In the genomic region with DNA sequence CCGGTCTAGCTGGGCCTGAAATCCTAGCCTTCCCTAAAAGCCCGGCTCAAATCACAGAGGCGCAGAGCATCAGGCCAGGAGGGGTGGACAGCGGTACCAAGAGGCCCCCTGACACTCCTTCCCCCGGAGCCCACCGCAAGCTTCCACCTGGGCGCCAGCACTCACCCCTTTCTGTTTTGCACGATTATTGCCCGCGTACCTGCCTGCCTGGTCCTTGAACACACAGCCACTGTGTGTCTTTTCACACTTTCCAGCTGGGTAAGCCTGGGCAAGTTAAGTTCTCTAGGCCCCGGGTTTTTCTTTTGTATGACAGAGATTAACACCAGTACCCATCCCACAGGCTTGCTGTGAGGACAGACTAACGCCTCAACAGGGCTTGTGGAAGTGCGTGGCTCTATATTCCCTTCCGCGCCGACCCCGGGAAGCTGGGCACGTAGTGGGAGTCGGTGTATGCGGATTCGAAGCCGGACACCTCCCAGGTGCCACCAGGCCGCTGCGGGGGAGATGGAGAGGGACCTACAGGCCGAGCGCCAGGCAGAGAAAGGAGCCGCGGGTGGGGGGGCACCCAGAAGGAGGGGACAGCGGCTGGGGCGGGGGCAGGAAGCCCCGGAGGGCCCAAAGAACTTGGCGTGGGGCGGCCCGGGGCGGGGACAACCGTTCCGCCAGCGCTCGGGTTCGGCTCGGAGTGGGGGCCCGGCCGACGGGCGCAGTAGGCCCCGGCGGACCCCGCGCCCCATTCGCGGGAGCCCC, we compare ENCODE assay signal across 8 cellular contexts. TPM values are rescaled to one million over a fixed set of nuclear protein-coding genes. Genes with fewer than 3 reads are reported as not detected.
DNase-seq lines count a peak whose midpoint lies in the region; ATAC-seq and TF ChIP-seq lines count a peak whose summit lies in the region.

No MANE protein-coding gene starts in this region.

- DNase-seq in A673 (ENCODE audit: low spot score) (peak; percentile 40), SK-N-SH (peak; percentile 79), adipocyte (ENCODE audit: low read depth) (peak; percentile 73), right cardiac atrium (peak; percentile 74 to 88 (median 84)), sciatic nerve (ENCODE audit: low spot score) (peak; percentile 74)

- WGBS in SK-N-SH (ENCODE audit: low lambda C conversion rate): 3% methylated on average over 29 of the region's 51 CpGs
- 3% methylated on average over 51 of the region's 51 CpGs for WGBS in right cardiac atrium

- H3K9me3 ChIP-seq in A673 (ENCODE audit: low read depth, low read length, poor library complexity, severe bottlenecking) (no peaks in the 10 kb centered on the region), SK-N-SH (no peaks in the 10 kb centered on the region), adipocyte (ENCODE audit: control insufficient read depth, low read length) (no peaks in the 10 kb centered on the region), right cardiac atrium (ENCODE audit: control insufficient read depth, low read length) (no peaks in the 10 kb centered on the region)

- CTCF ChIA-PET in A673 (lab: Charles Lee) (no interaction called here), SK-N-SH (lab: Yijun Ruan, JAX) (interaction anchor here (0.6 to 2.7 kb wide), 7 partner anchors 10 to 235 kb away, joined by 3 to 16 read pairs (median 3); a partner anchor contains a TSS)

- peaks cover 12% of the 10 kb centered on the region for H3K4me1 ChIP-seq in A673 (ENCODE audit: insufficient read depth, low read length, poor library complexity, severe bottlenecking)
- H3K4me1 ChIP-seq in SK-N-SH (ENCODE audit: control insufficient read depth in 1 of 2, insufficient read depth in 2 of 2, low read depth in 1 of 2, low read length in 1 of 2): peaks cover 10 to 12% of the 10 kb centered on the region in 2 experiments
- H3K4me1 ChIP-seq in adipocyte (ENCODE audit: control insufficient read depth, insufficient read depth, low read length): peaks cover 21% of the 10 kb centered on the region
- H3K4me1 ChIP-seq in right cardiac atrium (ENCODE audit: control insufficient read depth, insufficient read depth, low read length): no peaks in the 10 kb centered on the region

- peaks cover 27% of the 10 kb centered on the region for H3K79me2 ChIP-seq in SK-N-SH (ENCODE audit: insufficient read depth)

- H3K9ac ChIP-seq in SK-N-SH (peak overlapping the region; percentile 80), adipocyte (ENCODE audit: low read length) (peak overlapping the region; percentile 95)

- H3K27ac ChIP-seq in A673 (ENCODE audit: low read depth, low read length, poor library complexity, severe bottlenecking) (peak overlapping the region; percentile 76), SK-N-SH (ENCODE audit: low read depth in 2 of 2, low read length in 1 of 2) (peak overlapping the region; percentile 56 to 71), right cardiac atrium (ENCODE audit: low read length) (peak overlapping the region; percentile 91)

- intact Hi-C loops in A673 (cut with micrococcal nuclease; ENCODE audit: unreplicated experiment): loop anchor here (5.0 kb wide), 1 partner anchor 75 kb away; no protein-coding TSS in a partner anchor
- intact Hi-C loops in right cardiac atrium (cut with DNase I): no loop called here
- intact Hi-C loops in sciatic nerve (cut with DNase I): no loop called here

- peaks cover 5% of the 10 kb centered on the region for H3F3A ChIP-seq in SK-N-SH (replicated peaks; ENCODE audit: insufficient read depth)

- no peak for TF ChIP-seq RAD21 in SK-N-SH (IDR thresholded peaks at IDR 0.05; ENCODE audit: low read length)

- H3K4me2 ChIP-seq in SK-N-SH: peak overlapping the region; percentile 91

- TF ChIP-seq EP300 in SK-N-SH (IDR thresholded peaks at IDR 0.05; ENCODE audit: borderline replicate concordance in 1 of 2, low read depth in 1 of 2, low read length in 1 of 2): no peak

- BruUV-seq in A673 (replicated peaks; lab: Mats Ljungman, UMichigan): no TSS peak

- H3K27me3 ChIP-seq in A673 (replicated peaks; ENCODE audit: insufficient read depth, low read depth, low read length, poor library complexity): peaks cover 24% of the 10 kb centered on the region
- no peaks in the 10 kb centered on the region for H3K27me3 ChIP-seq in SK-N-SH (ENCODE audit: insufficient read depth)
- no peaks in the 10 kb centered on the region for H3K27me3 ChIP-seq in adipocyte (replicated peaks; ENCODE audit: control insufficient read depth, insufficient read depth, low read length)
- no peaks in the 10 kb centered on the region for H3K27me3 ChIP-seq in right cardiac atrium (ENCODE audit: control insufficient read depth, insufficient read depth)

- no peaks in the 10 kb centered on the region for H3K9me2 ChIP-seq in SK-N-SH

- H3K4me3 ChIP-seq in A673 (ENCODE audit: low read depth, low read length, poor library complexity, severe bottlenecking): peak overlapping the region; percentile 90
- peak overlapping the region; percentile 93 to 97 for H3K4me3 ChIP-seq in SK-N-SH (ENCODE audit: low read depth in 2 of 2, low read length in 1 of 2)
- peak overlapping the region; percentile 95 for H3K4me3 ChIP-seq in adipocyte (ENCODE audit: low read length)
- peak overlapping the region; percentile 98 for H3K4me3 ChIP-seq in right cardiac atrium (ENCODE audit: low read length)

- POLR2A ChIA-PET in A673 (lab: Charles Lee; ENCODE audit: low non-redundant PET): interaction anchor here (0.5 kb wide), 1 partner anchor 428 kb away, joined by 3 read pairs; no protein-coding TSS in a partner anchor
- POLR2A ChIA-PET in SK-N-SH (lab: Yijun Ruan, JAX): interaction anchor here (0.6 to 1.3 kb wide), 4 partner anchors 17 to 211 kb away, joined by 3 to 4 read pairs (median 3); no protein-coding TSS in a partner anchor

- H3K36me3 ChIP-seq in A673 (ENCODE audit: insufficient read depth, low read length, poor library complexity, severe bottlenecking) (peaks cover 19% of the 10 kb centered on the region), SK-N-SH (replicated peaks in 1 of 2; ENCODE audit: control insufficient read depth in 1 of 2, insufficient read depth in 2 of 2, low read length in 1 of 2) (peaks cover 23 to 26% of the 10 kb centered on the region in 2 experiments), adipocyte (ENCODE audit: control insufficient read depth, insufficient read depth, low read length, severe bottlenecking) (peaks cover 23% of the 10 kb centered on the region)

- H2AFZ ChIP-seq in SK-N-SH (ENCODE audit: low read depth): peak overlapping the region; percentile 44; the same call in 1 of the 2 replicates

- H4K20me1 ChIP-seq in SK-N-SH (ENCODE audit: insufficient read depth): peaks cover 18% of the 10 kb centered on the region

- ATAC-seq in GM18858 (IDR thresholded peaks at IDR 0.05; ENCODE audit: unreplicated experiment) (peak; percentile 2), HG03108 (IDR thresholded peaks at IDR 0.05; ENCODE audit: unreplicated experiment) (peak; percentile 18), right cardiac atrium (peak; percentile 52 to 65), sciatic nerve (peak; percentile 73), GM18873 (IDR thresholded peaks at IDR 0.05; ENCODE audit: low FRiP score, unreplicated experiment) (no peak)

- no peak for TF ChIP-seq CTCF in A673 (conservative IDR thresholded peaks at IDR 0.05; ENCODE audit: low read depth, low read length)
- TF ChIP-seq CTCF in SK-N-SH (IDR thresholded peaks at IDR 0.05): no peak

TF ChIP-seq in SK-N-SH, 30 proteins besides CTCF, POLR2A, EP300 and RAD21:
- TF ChIP-seq, protein P1, sequence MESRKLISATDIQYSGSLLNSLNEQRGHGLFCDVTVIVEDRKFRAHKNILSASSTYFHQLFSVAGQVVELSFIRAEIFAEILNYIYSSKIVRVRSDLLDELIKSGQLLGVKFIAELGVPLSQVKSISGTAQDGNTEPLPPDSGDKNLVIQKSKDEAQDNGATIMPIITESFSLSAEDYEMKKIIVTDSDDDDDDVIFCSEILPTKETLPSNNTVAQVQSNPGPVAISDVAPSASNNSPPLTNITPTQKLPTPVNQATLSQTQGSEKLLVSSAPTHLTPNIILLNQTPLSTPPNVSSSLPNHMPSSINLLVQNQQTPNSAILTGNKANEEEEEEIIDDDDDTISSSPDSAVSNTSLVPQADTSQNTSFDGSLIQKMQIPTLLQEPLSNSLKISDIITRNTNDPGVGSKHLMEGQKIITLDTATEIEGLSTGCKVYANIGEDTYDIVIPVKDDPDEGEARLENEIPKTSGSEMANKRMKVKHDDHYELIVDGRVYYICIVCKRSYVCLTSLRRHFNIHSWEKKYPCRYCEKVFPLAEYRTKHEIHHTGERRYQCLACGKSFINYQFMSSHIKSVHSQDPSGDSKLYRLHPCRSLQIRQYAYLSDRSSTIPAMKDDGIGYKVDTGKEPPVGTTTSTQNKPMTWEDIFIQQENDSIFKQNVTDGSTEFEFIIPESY (IDR thresholded peaks at IDR 0.05; ENCODE audit: borderline replicate concordance, low read depth): no peak
- peak; percentile 25; the same call in 1 of the 2 replicates for TF ChIP-seq MXI1 (IDR thresholded peaks at IDR 0.05; ENCODE audit: low read depth, low read length)
- TF ChIP-seq RFX5 (IDR thresholded peaks at IDR 0.05; ENCODE audit: low read length): no peak
- no peak for TF ChIP-seq MEF2A (IDR thresholded peaks at IDR 0.05; ENCODE audit: borderline replicate concordance, low read depth)
- no peak for TF ChIP-seq POLR2AphosphoS5 (IDR thresholded peaks at IDR 0.05; ENCODE audit: low read depth, low read length)

RNA-seq across cellular contexts. Expression of a gene that starts 0.8 kb away (rescaled TPM):
- total RNA-seq in A673 (2021): 22.5 and 24.0 TPM in 2 replicates
- polyA plus RNA-seq in SK-N-SH (2012; rRNA removed): 8.4 and 11.1 TPM in 2 replicates
- 5.5 and 7.5 TPM in 2 replicates for polyA plus RNA-seq in SK-N-SH (2012; cell fraction: cytosol; rRNA removed)
- 25.3 and 28.2 TPM in 2 replicates for polyA plus RNA-seq in SK-N-SH (2012; cell fraction: nucleus; rRNA removed)
- total RNA-seq in right cardiac atrium: 10 to 100 TPM in 1 of 4 donors, 1 to 10 TPM in 3; 9.5 to 10.7 (median 9.8) TPM
- 5.0 TPM for polyA plus RNA-seq in right cardiac atrium
- total RNA-seq in sciatic nerve: 19.3 TPM

RNA-seq across cellular contexts. Expression of a gene that starts 36.0 kb away (rescaled TPM):
- 19.3 and 19.6 TPM in 2 replicates for total RNA-seq in A673 (2021)
- polyA plus RNA-seq in SK-N-SH (2012; rRNA removed): 5.6 and 6.2 TPM in 2 replicates
- polyA plus RNA-seq in SK-N-SH (2012; cell fraction: cytosol; rRNA removed): 4.2 and 5.1 TPM in 2 replicates
- polyA plus RNA-seq in SK-N-SH (2012; cell fraction: nucleus; rRNA removed): 5.2 and 7.3 TPM in 2 replicates
- 1 to 10 TPM; 7.4 to 8.2 (median 7.7) TPM for total RNA-seq in right cardiac atrium
- polyA plus RNA-seq in right cardiac atrium: 6.9 TPM
- total RNA-seq in sciatic nerve: 10.3 TPM
